In genomic region chr15:67185051-67185450, GRCh38 we compare ENCODE assay signal across 1 cellular context.
TF ChIP-seq lines count a peak whose summit lies in the region.

No MANE protein-coding gene starts in this region.

TF ChIP-seq in WTC11, 78 proteins besides CTCF, POLR2A, EP300 and RAD21 (continued from another document):
- TF ChIP-seq PREB (CRISPR knock-in tag; IDR thresholded peaks at IDR 0.05; ENCODE audit: borderline replicate concordance): no peak
- TF ChIP-seq ZNF121 (CRISPR knock-in tag; IDR thresholded peaks at IDR 0.05): no peak
- TF ChIP-seq MAX (CRISPR knock-in tag; IDR thresholded peaks at IDR 0.05): no peak
- TF ChIP-seq ZBTB43 (CRISPR knock-in tag; IDR thresholded peaks at IDR 0.05): no peak
- TF ChIP-seq ZNF281 (CRISPR knock-in tag; IDR thresholded peaks at IDR 0.05): no peak
- no peak for TF ChIP-seq NFYB (CRISPR knock-in tag; conservative IDR thresholded peaks at IDR 0.05; ENCODE audit: low read depth)
- TF ChIP-seq JUN (CRISPR knock-in tag; IDR thresholded peaks at IDR 0.05): no peak
- no peak for TF ChIP-seq RELA (CRISPR knock-in tag; IDR thresholded peaks at IDR 0.05; ENCODE audit: borderline replicate concordance)
- no peak for TF ChIP-seq AR (CRISPR knock-in tag; IDR thresholded peaks at IDR 0.05)
- TF ChIP-seq STAT6 (CRISPR knock-in tag; conservative IDR thresholded peaks at IDR 0.05; ENCODE audit: low read depth): no peak
- TF ChIP-seq ESRRA (CRISPR knock-in tag; IDR thresholded peaks at IDR 0.05; ENCODE audit: borderline replicate concordance): no peak
TF ChIP-seq in WTC11: peak in this region for 0.
